ENCODE assay signal across 8 cellular contexts in genomic region chr9:87004016-87004415, GRCh38. TPM values are rescaled to one million over a fixed set of nuclear protein-coding genes. Genes with fewer than 3 reads are reported as not detected.
"Had no signal": no experiment of that assay in that cellular context is flagged by ENCODE, and none has a peak within 500 bp of the region (broad histone marks: within the 10 kb centered on the region; RNA-seq: fewer than 3 reads in every experiment).

No MANE protein-coding gene starts in this region.

- H3K4me1 Mint-ChIP-seq: GM23338, H9, IgD-negative memory B cell had no signal

- H3K4me3 ChIP-seq: GM23338 had no signal

- H3K9me3 Mint-ChIP-seq: GM23338, H9, HFFc6 had no signal

- H3K36me3 Mint-ChIP-seq: IgD-negative memory B cell had no signal

- ATAC-seq: GM23338, HepG2 had no signal

- H3K4me2 ChIP-seq: GM23338 had no signal

- H3K4me3 Mint-ChIP-seq: GM23338, H9, HFFc6, IgD-negative memory B cell had no signal

- H3K27ac ChIP-seq: HL-60 had no signal

- DNase-seq: H9, HCEC 1CT, HFFc6, KBM-7 had no signal

- H3K27ac Mint-ChIP-seq: GM23338, H9, HFFc6, IgD-negative memory B cell had no signal

- H2AFZ ChIP-seq: GM23338 had no signal

RNA-seq across cellular contexts. Expression of gene GAS1, which starts 56.7 kb away (rescaled TPM):
- total RNA-seq: HepG2 had no signal
- polyA plus RNA-seq: HepG2 had no signal
